Comparison of ENCODE assay signal across 8 cellular contexts in genomic region chr20:33456916-33457642, GRCh38. TPM values are rescaled to one million over a fixed set of nuclear protein-coding genes. Genes with fewer than 3 reads are reported as not detected.
DNase-seq lines count a peak whose midpoint lies in the region; ATAC-seq and TF ChIP-seq lines count a peak whose summit lies in the region.
"Not testable (repeated sequence)": the region's sequence is repeated elsewhere in the genome, so short reads cannot be mapped to it uniquely, and the experiment has no call there.

No MANE protein-coding gene starts in this region.

- not testable (repeated sequence) for H3K36me3 Mint-ChIP-seq in nephron (ENCODE audit: low read depth)

- H3K4me1 ChIP-seq in foreskin keratinocyte: not testable (repeated sequence)

- H3K4me1 Mint-ChIP-seq in nephron: not testable (repeated sequence)

- TF ChIP-seq CTCF in foreskin keratinocyte (conservative IDR thresholded peaks at IDR 0.05): peak; percentile 93
- peak; percentile 83 to 92 (median 89) for TF ChIP-seq CTCF in nephron (IDR thresholded peaks at IDR 0.05; ENCODE audit: unreplicated experiment in 3 of 3)

- in situ Hi-C loops in Caki2 (cut with HindIII; ENCODE audit: low pct_unique_long_range_greater_than_20kb, low sequenced_read_pairs): not testable (repeated sequence)

- H3K4me3 Mint-ChIP-seq in nephron: not testable (repeated sequence)

- H3K27me3 ChIP-seq in foreskin keratinocyte: not testable (repeated sequence)

- not testable (repeated sequence) for H3K27ac Mint-ChIP-seq in nephron

- H3K27me3 Mint-ChIP-seq in nephron (ENCODE audit: low read depth): not testable (repeated sequence)

- not testable (repeated sequence) for H3K27ac ChIP-seq in foreskin keratinocyte

- ATAC-seq in HG02588 (IDR thresholded peaks at IDR 0.05; ENCODE audit: unreplicated experiment): peak; percentile 54
- ATAC-seq in foreskin keratinocyte: peak; percentile 76

- peak; percentile 75 for DNase-seq in Caki2 (ENCODE audit: low read depth)
- peak; percentile 90 for DNase-seq in NCI-H2171 treated with DMSO at 0.1 percent for 48 hours (lab: John Stamatoyannopoulos, UW)
- peak; percentile 46 for DNase-seq in T-helper 22 cell (ENCODE audit: low read depth)
- DNase-seq in activated naive CD4-positive, alpha-beta T cell treated with anti-CD3 and anti-CD28 coated beads, Interleukin-2, amount 50 U/mL, for 16 hours: peak; percentile 78
- peak in 1 of 2 donors; percentile 39 for DNase-seq in foreskin keratinocyte
- DNase-seq in stimulated activated CD8-positive, alpha-beta memory T cell treated with anti-CD3 and anti-CD28 coated beads, Interleukin-4, amount 100 ng/mL, for 4 hours (ENCODE audit: low read depth in 2 of 2, low spot score in 1 of 2): peak; percentile 51 to 74

- not testable (repeated sequence) for H3K9me3 Mint-ChIP-seq in nephron

RNA-seq across cellular contexts. Expression of gene SNTA1, which starts 13.5 kb away (rescaled TPM):
- total RNA-seq in Caki2 (2014; rRNA removed; shearing (Covaris generic); ENCODE audit: low replicate concordance): 49.5 and 52.1 TPM in 2 replicates
- 4.7 and 5.8 TPM in 2 replicates for total RNA-seq in foreskin keratinocyte
- 5.2 and 6.2 TPM in 2 replicates for polyA plus RNA-seq in foreskin keratinocyte

RNA-seq across cellular contexts. Expression of gene CBFA2T2, which starts 32.8 kb away (rescaled TPM):
- total RNA-seq in Caki2 (2014; rRNA removed; shearing (Covaris generic); ENCODE audit: low replicate concordance): 51.9 and 56.1 TPM in 2 replicates
- total RNA-seq in foreskin keratinocyte: 6.3 and 7.0 TPM in 2 replicates
- polyA plus RNA-seq in foreskin keratinocyte: 2.5 and 2.7 TPM in 2 replicates

RNA-seq across cellular contexts. Expression of gene CDK5RAP1, which starts 55.8 kb away (rescaled TPM):
- 31.0 and 32.3 TPM in 2 replicates for total RNA-seq in Caki2 (2014; rRNA removed; shearing (Covaris generic); ENCODE audit: low replicate concordance)
- total RNA-seq in foreskin keratinocyte: 32.9 and 43.0 TPM in 2 replicates
- polyA plus RNA-seq in foreskin keratinocyte: 40.2 and 47.7 TPM in 2 replicates
